Comparison of ENCODE assay signal across 1 cellular context in the genomic region with DNA sequence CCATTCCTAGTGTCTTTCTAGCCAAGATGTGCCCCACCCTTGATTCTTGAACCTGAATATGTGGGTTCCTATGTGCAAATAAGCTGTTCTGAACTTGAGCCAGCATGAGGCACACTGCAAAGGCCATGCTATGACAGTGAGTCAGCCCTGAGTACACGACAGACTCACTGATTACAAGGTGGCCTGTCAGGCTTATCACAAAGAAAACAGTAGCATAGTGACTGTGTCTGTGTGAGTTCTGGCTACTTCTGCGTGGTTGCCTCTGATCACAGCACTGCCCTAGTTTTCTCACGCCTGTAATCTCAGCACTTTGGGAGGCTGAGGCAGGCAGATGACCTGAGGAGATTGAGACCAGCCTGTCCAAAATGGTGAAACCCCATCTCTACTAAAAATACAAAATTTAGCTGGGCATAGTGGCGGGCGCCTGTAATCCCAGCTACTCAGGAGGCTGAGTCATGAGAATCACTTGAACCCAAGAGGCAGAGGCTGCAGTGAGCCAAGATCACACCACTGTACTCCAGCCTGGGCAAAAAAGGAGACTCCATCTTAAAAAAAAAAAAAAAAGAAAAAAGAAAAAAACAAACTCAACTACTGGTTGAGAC.
A peak's percentile ranks its signal among the peaks of the same experiment; 100 is the strongest.
TF ChIP-seq lines count a peak whose summit lies in the region.

No MANE protein-coding gene starts in this region.

TF ChIP-seq in GM12878, 131 proteins besides CTCF, POLR2A, EP300 and RAD21:
- TF ChIP-seq, protein P1, sequence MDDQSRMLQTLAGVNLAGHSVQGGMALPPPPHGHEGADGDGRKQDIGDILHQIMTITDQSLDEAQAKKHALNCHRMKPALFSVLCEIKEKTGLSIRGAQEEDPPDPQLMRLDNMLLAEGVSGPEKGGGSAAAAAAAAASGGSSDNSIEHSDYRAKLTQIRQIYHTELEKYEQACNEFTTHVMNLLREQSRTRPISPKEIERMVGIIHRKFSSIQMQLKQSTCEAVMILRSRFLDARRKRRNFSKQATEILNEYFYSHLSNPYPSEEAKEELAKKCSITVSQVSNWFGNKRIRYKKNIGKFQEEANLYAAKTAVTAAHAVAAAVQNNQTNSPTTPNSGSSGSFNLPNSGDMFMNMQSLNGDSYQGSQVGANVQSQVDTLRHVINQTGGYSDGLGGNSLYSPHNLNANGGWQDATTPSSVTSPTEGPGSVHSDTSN (IDR thresholded peaks at IDR 0.05; ENCODE audit: insufficient replicate concordance, low read depth, low read length), result peak; percentile 15
TF ChIP-seq in GM12878: peak in this region for 1; not testable (repeated sequence) for 130.
